ENCODE assay signal across 1 cellular context in the genomic region with DNA sequence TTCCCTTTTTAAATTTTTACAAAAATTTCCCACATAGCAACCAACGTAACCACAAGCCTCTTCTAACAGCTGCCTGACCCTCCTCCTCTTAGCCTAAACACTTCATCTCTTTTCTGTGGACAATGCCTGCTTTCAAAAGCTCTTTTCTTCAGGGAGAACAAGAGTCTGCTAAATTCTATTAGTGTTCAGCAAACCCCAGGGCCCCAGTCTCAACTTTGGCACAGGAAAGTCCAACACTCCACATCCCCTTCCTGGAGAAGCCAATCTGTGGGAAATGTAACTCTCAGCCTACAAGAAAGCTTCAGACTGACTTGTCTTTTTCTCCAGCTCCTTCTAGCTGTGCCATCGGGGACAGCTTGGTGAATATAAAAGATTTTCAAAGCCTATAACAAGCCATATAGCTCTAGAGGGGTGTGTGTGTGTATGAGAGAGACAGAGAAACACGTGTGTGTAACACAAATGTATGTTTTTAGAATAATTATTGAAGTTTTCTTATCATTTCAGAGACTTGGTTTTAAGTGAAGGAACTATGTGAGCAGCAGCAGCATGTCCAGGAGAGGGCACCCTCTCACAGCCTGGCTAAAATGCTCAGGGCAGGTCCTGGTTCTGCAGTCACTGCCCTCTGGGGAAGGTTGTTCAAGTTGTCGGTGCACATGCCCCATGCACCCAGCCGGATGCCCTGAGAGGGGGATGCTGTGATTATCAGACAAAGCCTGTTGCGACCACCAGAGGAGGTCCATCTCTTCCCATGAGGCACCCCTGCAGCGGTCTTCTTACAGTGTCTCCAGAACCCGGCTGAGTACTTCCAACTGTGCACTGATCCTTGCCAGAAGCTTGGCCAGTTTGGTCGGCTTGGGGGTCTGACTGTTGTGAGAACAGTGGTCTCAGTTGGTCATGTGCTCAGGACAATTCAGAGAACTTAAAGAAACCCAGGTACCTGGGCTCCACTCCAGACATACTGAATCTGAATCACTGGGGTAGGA.
TF ChIP-seq lines count a peak whose summit lies in the region.

No MANE protein-coding gene starts in this region.

TF ChIP-seq in Ishikawa, 13 proteins besides CTCF, POLR2A, EP300 and RAD21 (continued from another document):
- TF ChIP-seq REST (IDR thresholded peaks at IDR 0.05; ENCODE audit: low read depth) (no peak), TAF1 (IDR thresholded peaks at IDR 0.05; ENCODE audit: low read depth) (no peak), EGR1 (IDR thresholded peaks at IDR 0.05) (no peak), ZBTB7A (IDR thresholded peaks at IDR 0.05; ENCODE audit: low read depth) (no peak), MAX (IDR thresholded peaks at IDR 0.05) (no peak)
TF ChIP-seq in Ishikawa: peak in this region for 0.
